Comparison of ENCODE assay signal across 10 cellular contexts in the genomic region with DNA sequence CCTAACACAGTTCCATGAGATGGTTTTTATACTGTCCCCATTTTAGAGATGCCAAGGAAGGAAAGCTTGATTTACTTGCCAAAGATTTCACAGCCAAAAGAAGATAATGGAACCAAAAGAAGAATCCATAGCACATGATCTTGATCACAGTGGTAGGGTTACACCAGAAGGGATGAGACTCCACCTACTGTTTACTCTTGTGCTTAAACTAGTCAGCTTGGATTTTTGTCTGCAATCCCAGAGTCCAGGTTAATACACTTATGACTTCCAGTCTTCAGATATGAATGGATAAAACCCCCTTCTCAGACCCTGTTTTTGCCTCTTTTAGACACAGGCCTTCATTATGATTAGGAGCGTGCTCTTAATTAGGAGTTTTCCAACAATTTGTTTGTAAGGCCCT.
DNase-seq lines count a peak whose midpoint lies in the region; ATAC-seq and TF ChIP-seq lines count a peak whose summit lies in the region.
"Had no signal": no experiment of that assay in that cellular context is flagged by ENCODE, and none has a peak within 500 bp of the region (broad histone marks: within the 10 kb centered on the region; RNA-seq: fewer than 3 reads in every experiment).

No MANE protein-coding gene starts in this region.

- no peak for TF ChIP-seq EP300 in SK-N-SH (IDR thresholded peaks at IDR 0.05; ENCODE audit: borderline replicate concordance in 1 of 2, low read depth in 1 of 2, low read length in 1 of 2)

- no peaks in the 10 kb centered on the region for H4K20me1 ChIP-seq in SK-N-SH (ENCODE audit: insufficient read depth)

- no peaks in the 10 kb centered on the region for H3K27me3 ChIP-seq in A673 (replicated peaks; ENCODE audit: insufficient read depth, low read depth, low read length, poor library complexity)
- H3K27me3 ChIP-seq in SK-N-SH (ENCODE audit: insufficient read depth): no peaks in the 10 kb centered on the region
- H3K27me3 ChIP-seq in left ventricle myocardium inferior (ENCODE audit: low read depth): no peaks in the 10 kb centered on the region

- H3K79me2 ChIP-seq in SK-N-SH (ENCODE audit: insufficient read depth): no peaks in the 10 kb centered on the region

- no peak overlapping the region for H3K4me2 ChIP-seq in SK-N-SH

- H3K9me3 ChIP-seq in A673 (ENCODE audit: low read depth, low read length, poor library complexity, severe bottlenecking): no peaks in the 10 kb centered on the region
- H3K9me3 ChIP-seq in SK-N-SH: no peaks in the 10 kb centered on the region
- H3K9me3 ChIP-seq in left ventricle myocardium inferior (replicated peaks): no peaks in the 10 kb centered on the region

- TF ChIP-seq CTCF in A673 (conservative IDR thresholded peaks at IDR 0.05; ENCODE audit: low read depth, low read length): peak; percentile 52
- peak; percentile 12; the same call in 1 of the 2 replicates for TF ChIP-seq CTCF in SK-N-SH (IDR thresholded peaks at IDR 0.05)
- TF ChIP-seq CTCF in left ventricle myocardium inferior (IDR thresholded peaks at IDR 0.05; ENCODE audit: borderline replicate concordance): peak; percentile 41

- H3K9ac ChIP-seq in SK-N-SH: no peak overlapping the region

- peaks cover 6% of the 10 kb centered on the region for H3F3A ChIP-seq in SK-N-SH (replicated peaks; ENCODE audit: insufficient read depth)

- peak; percentile 48 for TF ChIP-seq RAD21 in SK-N-SH (IDR thresholded peaks at IDR 0.05; ENCODE audit: low read length)

- H3K4me3 ChIP-seq in A673 (ENCODE audit: low read depth, low read length, poor library complexity, severe bottlenecking) (no peak overlapping the region), SK-N-SH (ENCODE audit: low read depth in 2 of 2, low read length in 1 of 2) (no peak overlapping the region), left ventricle myocardium inferior (no peak overlapping the region)
- H3K4me3 ChIP-seq: lung had no signal

- WGBS in SK-N-SH (ENCODE audit: low lambda C conversion rate): 89% methylated on average over 1 of the region's 1 CpG

- CTCF ChIA-PET in A673 (lab: Charles Lee) (interaction anchor here (0.6 kb wide), 1 partner anchor 165 kb away, joined by 3 read pairs; no protein-coding TSS in a partner anchor), SK-N-SH (lab: Yijun Ruan, JAX) (interaction anchor here (0.9 to 1.9 kb wide), 6 partner anchors 12 to 250 kb away, joined by 3 to 7 read pairs (median 4); no protein-coding TSS in a partner anchor)

- peaks cover 5% of the 10 kb centered on the region for H3K4me1 ChIP-seq in A673 (ENCODE audit: insufficient read depth, low read length, poor library complexity, severe bottlenecking)
- H3K4me1 ChIP-seq in SK-N-SH (ENCODE audit: control insufficient read depth in 1 of 2, insufficient read depth in 2 of 2, low read depth in 1 of 2, low read length in 1 of 2): peaks cover 2 to 3% of the 10 kb centered on the region in 2 experiments; a peak in 1 of 4 replicates
- H3K4me1 ChIP-seq in left ventricle myocardium inferior: peaks cover 35% of the 10 kb centered on the region

- POLR2A ChIA-PET in A673 (lab: Charles Lee; ENCODE audit: low non-redundant PET) (no interaction called here), SK-N-SH (lab: Yijun Ruan, JAX) (no interaction called here)

- H3K9me2 ChIP-seq in SK-N-SH: no peaks in the 10 kb centered on the region

- H2AFZ ChIP-seq in SK-N-SH (ENCODE audit: low read depth): no peak overlapping the region

- no TSS peak for BruUV-seq in A673 (replicated peaks; lab: Mats Ljungman, UMichigan)

- no peak for ATAC-seq in HG02642 (IDR thresholded peaks at IDR 0.05; ENCODE audit: poor library complexity, unreplicated experiment)

- H3K36me3 ChIP-seq in A673 (ENCODE audit: insufficient read depth, low read length, poor library complexity, severe bottlenecking) (no peaks in the 10 kb centered on the region), SK-N-SH (replicated peaks in 1 of 2; ENCODE audit: control insufficient read depth in 1 of 2, insufficient read depth in 2 of 2, low read length in 1 of 2) (no peaks in the 10 kb centered on the region), left ventricle myocardium inferior (no peaks in the 10 kb centered on the region)

- intact Hi-C loops in A673 (cut with micrococcal nuclease; ENCODE audit: unreplicated experiment): loop anchor here (5.0 kb wide), 2 partner anchors 136 to 156 kb away; no protein-coding TSS in a partner anchor
- intact Hi-C loops in left ventricle myocardium inferior (cut with micrococcal nuclease): loop anchor here (10.0 kb wide), 1 partner anchor 119 kb away; no protein-coding TSS in a partner anchor

- H3K27ac ChIP-seq in A673 (ENCODE audit: low read depth, low read length, poor library complexity, severe bottlenecking) (no peak overlapping the region), SK-N-SH (ENCODE audit: low read depth in 2 of 2, low read length in 1 of 2) (no peak overlapping the region), left ventricle myocardium inferior (replicated peaks) (no peak overlapping the region)

- DNase-seq in A673 (ENCODE audit: low spot score) (peak; percentile 45), H4 (ENCODE audit: low spot score) (peak; percentile 20), SK-N-SH (no peak), left ventricle myocardium inferior (no peak), NCI-H524 treated with DMSO at 0.1 percent for 48 hours (lab: John Stamatoyannopoulos, UW) (no peak), SIG-M5 (lab: John Stamatoyannopoulos, UW) (no peak)
- DNase-seq in NK-92 treated with Interleukin-12 subunit alpha and Interleukin-12 subunit beta, amount 100 ng/mL, for 24 hours (lab: John Stamatoyannopoulos, UW): no peak
- DNase-seq: T1000 had no signal

TF ChIP-seq in SK-N-SH, 30 proteins besides CTCF, POLR2A, EP300 and RAD21:
- TF ChIP-seq GATA2 (CRISPR knock-in tag; IDR thresholded peaks at IDR 0.05) (no peak), TAF1 (IDR thresholded peaks at IDR 0.05; ENCODE audit: borderline replicate concordance, low read depth, low read length) (no peak), FOXM1 (IDR thresholded peaks at IDR 0.05; ENCODE audit: low read depth) (no peak), SMC3 (IDR thresholded peaks at IDR 0.05; ENCODE audit: low read depth, low read length) (peak; percentile 45), YY1 (IDR thresholded peaks at IDR 0.05; ENCODE audit: low read depth) (no peak)

Comparison
In these comparisons a context has a peak if more than half of its experiments do, and no peak if none do; other contexts are left out.
1. DNase-seq: peak in A673 (single experiment) and H4 (single experiment); none in SK-N-SH (single experiment), left ventricle myocardium inferior (single experiment), NCI-H524 treated with DMSO at 0.1 percent for 48 hours (single experiment), NK-92 treated with Interleukin-12 subunit alpha and Interleukin-12 subunit beta, amount 100 ng/mL, for 24 hours (single experiment) and SIG-M5 (single experiment).
2. Peak in every context shown above with its lines, with median percentiles within 50 percentile points of each other: CTCF ChIP-seq.